10 cellular contexts compared by ENCODE assay signal in the genomic region with DNA sequence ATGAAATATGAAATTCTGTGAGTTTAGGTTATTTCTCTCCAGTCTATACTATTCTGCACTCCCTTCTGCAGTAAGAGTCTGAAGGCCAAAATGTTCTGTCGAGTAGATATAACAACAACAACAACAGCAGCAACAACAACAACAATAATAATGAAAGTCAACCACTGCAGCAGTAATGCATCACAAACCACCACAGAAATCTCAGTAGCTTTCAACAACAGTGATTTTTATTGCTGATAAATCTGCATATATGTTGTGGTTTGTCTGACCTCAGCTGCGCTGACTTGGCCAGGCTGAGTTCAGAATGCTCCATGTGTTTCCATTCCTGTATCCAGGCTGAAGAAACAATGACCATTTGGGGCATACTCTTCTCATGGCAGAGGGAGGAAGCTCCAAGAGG. TPM values are rescaled to one million over a fixed set of nuclear protein-coding genes. Genes with fewer than 3 reads are reported as not detected.
"Had no signal": no experiment of that assay in that cellular context is flagged by ENCODE, and none has a peak within 500 bp of the region (broad histone marks: within the 10 kb centered on the region; RNA-seq: fewer than 3 reads in every experiment).

No MANE protein-coding gene starts in this region.

- H3K4me3 Mint-ChIP-seq: GM23338, H9, HFFc6 had no signal

- H3K4me2 ChIP-seq: GM23338 had no signal

- ATAC-seq: GM23338, HCT116 had no signal

- H3K27ac Mint-ChIP-seq: GM23338, H9, HFFc6 had no signal

- H3K4me3 ChIP-seq: GM23248, GM23338, HAP-1 had no signal

- H2AFZ ChIP-seq: GM23248, GM23338 had no signal

- H3K9ac ChIP-seq: GM23248 had no signal

- DNase-seq: GM23248, GOT3, H9, HCEC 1CT, HFFc6 had no signal

- FAIRE-seq: H1, H54 had no signal

- H3K36me3 ChIP-seq: HAP-1 had no signal

- H3K9me3 ChIP-seq: HAP-1 had no signal

- H3K27ac ChIP-seq: GM23248 had no signal

- H3K4me1 ChIP-seq: HAP-1 had no signal

- H3K4me1 Mint-ChIP-seq: GM23338, H9 had no signal

- H3K9me3 Mint-ChIP-seq: HFFc6 had no signal

RNA-seq across cellular contexts. Expression of gene CALCA, which starts 47.9 kb away (rescaled TPM):
- total RNA-seq: H9, HFFc6 had no signal
- polyA plus RNA-seq: GM23248 had no signal
